12 cellular contexts compared by ENCODE assay signal in genomic region chr7:157664034-157664433, GRCh38.
DNase-seq lines count a peak whose midpoint lies in the region; ATAC-seq and TF ChIP-seq lines count a peak whose summit lies in the region.
"Had no signal": no experiment of that assay in that cellular context is flagged by ENCODE, and none has a peak within 500 bp of the region (broad histone marks: within the 10 kb centered on the region; RNA-seq: fewer than 3 reads in every experiment).

No MANE protein-coding gene starts in this region.

- no peak overlapping the region for H3K4me3 Mint-ChIP-seq in endodermal cell
- H3K4me3 Mint-ChIP-seq: CD4-positive, alpha-beta memory T cell; GM23338 had no signal

- H3K27ac ChIP-seq in BLaER1 = no peak overlapping the region
- H3K27ac ChIP-seq in BLaER1 treated with 17β-estradiol and CSF1 and Interleukin-3, amounts not matched to agents 10 nM and 100 nM = no peak overlapping the region
- H3K27ac ChIP-seq in endodermal cell (ENCODE audit: low read depth, low read length) = no peak overlapping the region
- H3K27ac ChIP-seq in RWPE1 = no peak overlapping the region
- H3K27ac ChIP-seq: A549 had no signal

- H3K9me3 Mint-ChIP-seq in endodermal cell = no peaks in the 10 kb centered on the region

- 68 to 85% methylated on average over 8 to 14 of the region's 14 CpGs for WGBS in endodermal cell (ENCODE audit: insufficient coverage in 1 of 2, insufficient read length in 1 of 2), 2 experiments

- no peak for ATAC-seq in GM21786 (IDR thresholded peaks at IDR 0.05; ENCODE audit: unreplicated experiment)
- ATAC-seq: A549, GM23338 had no signal

- no peaks in the 10 kb centered on the region for H3K4me1 Mint-ChIP-seq in endodermal cell
- H3K4me1 Mint-ChIP-seq: GM23338 had no signal

- H3K27me3 Mint-ChIP-seq in endodermal cell (ENCODE audit: insufficient read depth) = no peaks in the 10 kb centered on the region

- CTCF ChIA-PET in RWPE1 (lab: Yijun Ruan, JAX) = no interaction called here

- no peak overlapping the region for H3K9ac ChIP-seq in BLaER1
- H3K9ac ChIP-seq in BLaER1 treated with 17β-estradiol and CSF1 and Interleukin-3, amounts not matched to agents 10 nM and 100 nM = no peak overlapping the region
- no peak overlapping the region for H3K9ac ChIP-seq in endodermal cell (ENCODE audit: extremely low read depth, low read length, poor library complexity, severe bottlenecking)

- intact Hi-C loops in posterior vena cava (cut with DNase I) = no loop called here

- H3K36me3 ChIP-seq in BLaER1 (no peaks in the 10 kb centered on the region), endodermal cell (ENCODE audit: control insufficient read depth, insufficient read depth, low read length) (no peaks in the 10 kb centered on the region)
- no peaks in the 10 kb centered on the region for H3K36me3 ChIP-seq in BLaER1 treated with 17β-estradiol and CSF1 and Interleukin-3, amounts not matched to agents 10 nM and 100 nM
- H3K36me3 ChIP-seq: BE2C had no signal

- H3K36me3 Mint-ChIP-seq in endodermal cell (ENCODE audit: low read depth) = no peaks in the 10 kb centered on the region
- H3K36me3 Mint-ChIP-seq: CD4-positive, alpha-beta memory T cell had no signal

- H3K4me2 ChIP-seq in BLaER1 = peak overlapping the region; percentile 84
- H3K4me2 ChIP-seq in BLaER1 treated with 17β-estradiol and CSF1 and Interleukin-3, amounts not matched to agents 10 nM and 100 nM = peak overlapping the region in 6 of 11 experiments; percentile 81 to 96 (median 92); a peak in 11 of 22 replicates
- H3K4me2 ChIP-seq: A549, GM23338 had no signal

- no peak overlapping the region for H3K4me3 ChIP-seq in BLaER1
- no peak overlapping the region for H3K4me3 ChIP-seq in BLaER1 treated with 17β-estradiol and CSF1 and Interleukin-3, amounts not matched to agents 10 nM and 100 nM
- no peak overlapping the region for H3K4me3 ChIP-seq in endodermal cell (ENCODE audit: low read length)
- H3K4me3 ChIP-seq: A549, GM23338 had no signal

- H4K20me1 ChIP-seq in BLaER1 = no peaks in the 10 kb centered on the region
- H4K20me1 ChIP-seq in BLaER1 treated with 17β-estradiol and CSF1 and Interleukin-3, amounts not matched to agents 10 nM and 100 nM = peaks cover 0 to 4% (median 0%) of the 10 kb centered on the region in 11 experiments; a peak in 3 of 22 replicates

- peak; percentile 24 for DNase-seq in endodermal cell
- DNase-seq in posterior vena cava (ENCODE audit: low spot score) = peak; percentile 47
- no peak for DNase-seq in NCI-H2227 treated with DMSO at 0.1 percent for 48 hours (lab: John Stamatoyannopoulos, UW)
- no peak for DNase-seq in RWPE1 (ENCODE audit: low spot score)
- DNase-seq: BE2C; CD4-positive, alpha-beta memory T cell; EL had no signal

- no peak for TF ChIP-seq CTCF in endodermal cell (conservative IDR thresholded peaks at IDR 0.05)
- no peak for TF ChIP-seq CTCF in RWPE1 (conservative IDR thresholded peaks at IDR 0.05; ENCODE audit: low read depth)

- POLR2A ChIA-PET in RWPE1 (lab: Yijun Ruan, JAX; ENCODE audit: low non-redundant PET) = no interaction called here

- H3K27ac Mint-ChIP-seq in endodermal cell = no peak overlapping the region
- H3K27ac Mint-ChIP-seq: CD4-positive, alpha-beta memory T cell; GM23338 had no signal

- H3K4me1 ChIP-seq in BLaER1 (peaks cover 95% of the 10 kb centered on the region), endodermal cell (ENCODE audit: control insufficient read depth, insufficient read depth, low read length) (no peaks in the 10 kb centered on the region)
- peaks cover 39 to 92% (median 86%) of the 10 kb centered on the region in 10 experiments for H3K4me1 ChIP-seq in BLaER1 treated with 17β-estradiol and CSF1 and Interleukin-3, amounts not matched to agents 10 nM and 100 nM
- H3K4me1 ChIP-seq: A549, BE2C had no signal

- no peaks in the 10 kb centered on the region for H3K27me3 ChIP-seq in BLaER1
- peaks cover 0 to 41% (median 8%) of the 10 kb centered on the region in 11 experiments; a peak in 8 of 22 replicates for H3K27me3 ChIP-seq in BLaER1 treated with 17β-estradiol and CSF1 and Interleukin-3, amounts not matched to agents 10 nM and 100 nM
- no peaks in the 10 kb centered on the region for H3K27me3 ChIP-seq in endodermal cell (ENCODE audit: control insufficient read depth, insufficient read depth, low read length, poor library complexity, severe bottlenecking)
- H3K27me3 ChIP-seq: BE2C had no signal

- H3K9me3 ChIP-seq in BLaER1 = no peaks in the 10 kb centered on the region
- peaks cover 0 to 3% (median 0%) of the 10 kb centered on the region in 11 experiments; a peak in 2 of 22 replicates for H3K9me3 ChIP-seq in BLaER1 treated with 17β-estradiol and CSF1 and Interleukin-3, amounts not matched to agents 10 nM and 100 nM (replicated peaks in 1 of 11)
- peaks cover 53% of the 10 kb centered on the region for H3K9me3 ChIP-seq in endodermal cell (ENCODE audit: control insufficient read depth, low read length)
- H3K9me3 ChIP-seq: A549, BE2C had no signal

Comparison
In these comparisons a context has a peak if more than half of its experiments do, and no peak if none do; other contexts are left out.
1. DNase-seq: peak in endodermal cell (single experiment) and posterior vena cava (single experiment); none in NCI-H2227 treated with DMSO at 0.1 percent for 48 hours (single experiment) and RWPE1 (single experiment).